In the genomic region with DNA sequence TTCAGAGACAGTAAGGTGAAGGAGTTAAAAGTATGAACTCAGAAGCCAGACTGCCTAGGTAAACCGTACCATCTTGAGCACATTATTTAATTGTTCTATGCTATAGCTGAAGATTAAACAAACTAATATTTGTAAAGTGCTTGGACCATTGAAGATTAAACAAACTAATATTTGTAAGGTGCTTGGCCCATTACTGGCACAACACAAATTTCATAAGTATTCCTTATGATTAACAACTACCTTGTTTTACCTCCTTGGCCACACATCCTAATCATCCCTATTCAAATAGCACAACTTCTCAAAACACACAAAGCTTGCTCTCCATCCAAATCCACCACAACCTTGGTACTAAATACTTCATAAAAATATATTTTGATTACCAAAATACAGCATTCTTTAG, we compare ENCODE assay signal across 23 cellular contexts.
"Had no signal": no experiment of that assay in that cellular context is flagged by ENCODE, and none has a peak within 500 bp of the region (broad histone marks: within the 10 kb centered on the region; RNA-seq: fewer than 3 reads in every experiment).

No MANE protein-coding gene starts in this region.

- H3K27me3 ChIP-seq: dorsolateral prefrontal cortex, gastrocnemius medialis, pancreas, right lobe of liver, stomach, thyroid gland had no signal

- H3K27ac ChIP-seq: dorsolateral prefrontal cortex, epithelial cell of prostate, gastrocnemius medialis, pancreas, right lobe of liver, stomach, thyroid gland had no signal

- H3K36me3 Mint-ChIP-seq: memory B cell; natural killer cell; stimulated activated effector memory CD8-positive, alpha-beta T cell treated with anti-CD3 and anti-CD28 coated beads, Interleukin-12 subunit alpha, Interleukin-12 subunit beta, amount 100 ng/mL, for 72 hours had no signal

- H3K4me2 ChIP-seq: smooth muscle cell had no signal

- FAIRE-seq: pancreas had no signal

- H3K9me3 Mint-ChIP-seq: endodermal cell, memory B cell, natural killer cell had no signal

- H3K9me3 ChIP-seq: gastrocnemius medialis, pancreas, right lobe of liver, stomach, thyroid gland had no signal

- DNase-seq: dorsolateral prefrontal cortex; effector CD4-positive, alpha-beta T cell; endodermal cell; foreskin fibroblast; gastrocnemius medialis; head of caudate nucleus; left ventricle myocardium superior; natural killer cell; occipital lobe; pancreas; right lobe of liver; stimulated activated CD4-positive, alpha-beta T cell treated with anti-CD3 and anti-CD28 coated beads, Interleukin-12 subunit alpha, Interleukin-12 subunit beta, amount 100 ng/mL, for 4 hours; stimulated activated CD4-positive, alpha-beta T cell treated with anti-CD3 and anti-CD28 coated beads, Interleukin-1b, Interleukin-23, amount 100 ng/mL, for 48 hours; stimulated activated CD4-positive, alpha-beta T cell treated with anti-CD3 and anti-CD28 coated beads, Interleukin-4, amount 100 ng/mL, for 1 hour; stimulated activated naive CD4-positive, alpha-beta T cell treated with Interleukin-2 at 50 U/mL for 16 hours; stomach; thyroid gland; trophoblast cell had no signal

- H3K36me3 ChIP-seq: gastrocnemius medialis, pancreas, right lobe of liver, stomach, thyroid gland had no signal

- H3K27me3 Mint-ChIP-seq: memory B cell had no signal

- H3K4me3 ChIP-seq: dorsolateral prefrontal cortex, gastrocnemius medialis, lung, pancreas, right lobe of liver, smooth muscle cell, stomach, thyroid gland had no signal

- H3K4me1 ChIP-seq: right lobe of liver had no signal

- ATAC-seq: gastrocnemius medialis; left ventricle myocardium superior; natural killer cell; stimulated activated effector memory CD8-positive, alpha-beta T cell treated with anti-CD3 and anti-CD28 coated beads, Interleukin-12 subunit alpha, Interleukin-12 subunit beta, amount 100 ng/mL, for 72 hours had no signal

- H3K27ac Mint-ChIP-seq: endodermal cell, memory B cell had no signal

- H3K4me3 Mint-ChIP-seq: endodermal cell; memory B cell; natural killer cell; stimulated activated effector memory CD8-positive, alpha-beta T cell treated with anti-CD3 and anti-CD28 coated beads, Interleukin-12 subunit alpha, Interleukin-12 subunit beta, amount 100 ng/mL, for 72 hours had no signal
